ENCODE assay signal across 1 cellular context in genomic region chr19:662207-662961, GRCh38.
TF ChIP-seq lines count a peak whose summit lies in the region.

No MANE protein-coding gene starts in this region.

TF ChIP-seq in HEK293, 187 proteins besides CTCF, POLR2A, EP300 and RAD21 (continued from another document):
- TF ChIP-seq, protein P1, sequence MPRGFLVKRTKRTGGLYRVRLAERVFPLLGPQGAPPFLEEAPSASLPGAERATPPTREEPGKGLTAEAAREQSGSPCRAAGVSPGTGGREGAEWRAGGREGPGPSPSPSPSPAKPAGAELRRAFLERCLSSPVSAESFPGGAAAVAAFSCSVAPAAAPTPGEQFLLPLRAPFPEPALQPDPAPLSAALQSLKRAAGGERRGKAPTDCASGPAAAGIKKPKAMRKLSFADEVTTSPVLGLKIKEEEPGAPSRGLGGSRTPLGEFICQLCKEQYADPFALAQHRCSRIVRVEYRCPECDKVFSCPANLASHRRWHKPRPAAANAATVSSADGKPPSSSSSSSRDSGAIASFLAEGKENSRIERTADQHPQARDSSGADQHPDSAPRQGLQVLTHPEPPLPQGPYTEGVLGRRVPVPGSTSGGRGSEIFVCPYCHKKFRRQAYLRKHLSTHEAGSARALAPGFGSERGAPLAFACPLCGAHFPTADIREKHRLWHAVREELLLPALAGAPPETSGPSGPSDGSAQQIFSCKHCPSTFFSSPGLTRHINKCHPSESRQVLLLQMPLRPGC (tag by site-specific recombination; IDR thresholded peaks at IDR 0.05), result no peak
- no peak for TF ChIP-seq ZNF184 (tag by site-specific recombination; IDR thresholded peaks at IDR 0.05)
